In genomic region chr4:3059896-3060295, GRCh38 we compare ENCODE assay signal across 21 cellular contexts. TPM values are rescaled to one million over a fixed set of nuclear protein-coding genes. Genes with fewer than 3 reads are reported as not detected.
DNase-seq lines count a peak whose midpoint lies in the region; ATAC-seq, FAIRE-seq and TF ChIP-seq lines count a peak whose summit lies in the region.
"Had no signal": no experiment of that assay in that cellular context is flagged by ENCODE, and none has a peak within 500 bp of the region (broad histone marks: within the 10 kb centered on the region; RNA-seq: fewer than 3 reads in every experiment).

No MANE protein-coding gene starts in this region.

- H3K4me3 Mint-ChIP-seq in activated T-helper 1 cell treated with anti-CD3 and anti-CD28 coated beads, Interleukin-12 subunit alpha, Interleukin-12 subunit beta, Interleukin-2, Interleukin-4 antibody, amounts not matched to agents 30 ng/mL and 10 ng/mL and 1 ng/mL, durations not matched to agents 14 hours and 24 hours and 36 hours: no peak overlapping the region
- H3K4me3 Mint-ChIP-seq: CD8-positive, alpha-beta T cell had no signal

- H3K36me3 Mint-ChIP-seq in activated T-helper 1 cell treated with anti-CD3 and anti-CD28 coated beads, Interleukin-12 subunit alpha, Interleukin-12 subunit beta, Interleukin-2, Interleukin-4 antibody, amounts not matched to agents 30 ng/mL and 10 ng/mL and 1 ng/mL, durations not matched to agents 14 hours and 24 hours and 36 hours (ENCODE audit: low read depth): no peaks in the 10 kb centered on the region

- H3K27me3 ChIP-seq in neutrophil: no peaks in the 10 kb centered on the region
- H3K27me3 ChIP-seq: BLaER1 had no signal

- peak overlapping the region; percentile 79 for H3K27ac ChIP-seq in neutrophil
- H3K27ac ChIP-seq: 22Rv1, A549, BLaER1, GM23248 had no signal

- H3K9me3 ChIP-seq in neutrophil: no peaks in the 10 kb centered on the region
- H3K9me3 ChIP-seq: A549 had no signal

- no peak for TF ChIP-seq POLR2A in GM12891 (IDR thresholded peaks at IDR 0.05; ENCODE audit: low read depth, low read length)

- H3K27ac Mint-ChIP-seq in activated T-helper 1 cell treated with anti-CD3 and anti-CD28 coated beads, Interleukin-12 subunit alpha, Interleukin-12 subunit beta, Interleukin-2, Interleukin-4 antibody, amounts not matched to agents 30 ng/mL and 10 ng/mL and 1 ng/mL, durations not matched to agents 14 hours and 24 hours and 36 hours: no peak overlapping the region
- H3K27ac Mint-ChIP-seq: CD8-positive, alpha-beta T cell had no signal

- H3K9me3 Mint-ChIP-seq in activated T-helper 1 cell treated with anti-CD3 and anti-CD28 coated beads, Interleukin-12 subunit alpha, Interleukin-12 subunit beta, Interleukin-2, Interleukin-4 antibody, amounts not matched to agents 30 ng/mL and 10 ng/mL and 1 ng/mL, durations not matched to agents 14 hours and 24 hours and 36 hours: peaks cover 15% of the 10 kb centered on the region

- H3K4me1 ChIP-seq in neutrophil (ENCODE audit: control insufficient read depth in 1 of 2, insufficient read depth in 1 of 2, low read depth in 1 of 2, low read length in 1 of 2): peaks cover 33 to 36% of the 10 kb centered on the region in 2 experiments
- H3K4me1 ChIP-seq: A549, BLaER1, HAP-1 had no signal

- no peak for TF ChIP-seq CTCF in neutrophil (IDR thresholded peaks at IDR 0.05)

- H3K27me3 Mint-ChIP-seq in activated T-helper 1 cell treated with anti-CD3 and anti-CD28 coated beads, Interleukin-12 subunit alpha, Interleukin-12 subunit beta, Interleukin-2, Interleukin-4 antibody, amounts not matched to agents 30 ng/mL and 10 ng/mL and 1 ng/mL, durations not matched to agents 14 hours and 24 hours and 36 hours (ENCODE audit: insufficient read depth): peaks cover 19% of the 10 kb centered on the region

- ATAC-seq in activated CD4-positive, CD25-positive, alpha-beta regulatory T cell treated with anti-CD3 and anti-CD28 coated beads, Interleukin-2, amount 50 U/mL, for 24 hours: no peak
- ATAC-seq: A549; CD8-positive, alpha-beta T cell had no signal

- no peaks in the 10 kb centered on the region for H3K4me1 Mint-ChIP-seq in activated T-helper 1 cell treated with anti-CD3 and anti-CD28 coated beads, Interleukin-12 subunit alpha, Interleukin-12 subunit beta, Interleukin-2, Interleukin-4 antibody, amounts not matched to agents 30 ng/mL and 10 ng/mL and 1 ng/mL, durations not matched to agents 14 hours and 24 hours and 36 hours (ENCODE audit: low read depth)

- DNase-seq in NOMO-1 treated with DMSO at 0.1 percent for 48 hours (lab: John Stamatoyannopoulos, UW; ENCODE audit: unreplicated experiment): peak; percentile 44
- DNase-seq in NOMO-1 treated with dmso at 0.1 percent for 144 hours (lab: John Stamatoyannopoulos, UW; ENCODE audit: unreplicated experiment): no peak
- no peak for DNase-seq in GM12891 (ENCODE audit: insufficient read length, low spot score)
- DNase-seq in inferior parietal cortex (ENCODE audit: extremely low spot score): no peak
- no peak for DNase-seq in activated T-helper 1 cell treated with anti-CD3 and anti-CD28 coated beads, Interleukin-12 subunit alpha, Interleukin-12 subunit beta, Interleukin-2, Interleukin-4 antibody, amounts not matched to agents 30 ng/mL and 10 ng/mL and 1 ng/mL, durations not matched to agents 14 hours and 24 hours and 36 hours (ENCODE audit: low spot score)
- DNase-seq: AML-193; Calu3; CD8-positive, alpha-beta T cell; DND-41; EL; GM23248 had no signal

- intact Hi-C loops in activated T-helper 1 cell treated with anti-CD3 and anti-CD28 coated beads, Interleukin-12 subunit alpha, Interleukin-12 subunit beta, Interleukin-2, Interleukin-4 antibody, amounts not matched to agents 30 ng/mL and 10 ng/mL and 1 ng/mL, durations not matched to agents 14 hours and 24 hours and 36 hours (cut with micrococcal nuclease): no loop called here

- H3K36me3 ChIP-seq in neutrophil: no peaks in the 10 kb centered on the region
- H3K36me3 ChIP-seq: BLaER1, HAP-1 had no signal

- FAIRE-seq in GM12891 (lab: Jason Lieb, UNC): peak; percentile 66
- FAIRE-seq: A549, GM12878 had no signal

- no peak overlapping the region for H3K4me3 ChIP-seq in neutrophil (ENCODE audit: low read depth in 1 of 2, low read length in 1 of 2)
- H3K4me3 ChIP-seq: A549, BLaER1, GM12878, GM23248, HAP-1 had no signal

TF ChIP-seq in GM12891, 5 proteins besides CTCF, POLR2A, EP300 and RAD21:
- TF ChIP-seq POLR2AphosphoS5 (IDR thresholded peaks at IDR 0.05; ENCODE audit: low read depth, low read length) (no peak), POU2F2 (IDR thresholded peaks at IDR 0.05; ENCODE audit: low read depth, low read length) (no peak), PAX5 (IDR thresholded peaks at IDR 0.05; ENCODE audit: insufficient read depth, low read length, severe bottlenecking) (no peak), TAF1 (IDR thresholded peaks at IDR 0.05; ENCODE audit: low read depth, low read length) (no peak), SPI1 (IDR thresholded peaks at IDR 0.05; ENCODE audit: low read depth, low read length) (no peak)

RNA-seq across cellular contexts. Expression of gene HTT-AS, which starts 14.4 kb away (rescaled TPM):
- polyA plus RNA-seq in GM12891 (2012; ENCODE audit: low read depth, missing spikeins): not detected
- total RNA-seq in activated T-helper 1 cell treated with anti-CD3 and anti-CD28 coated beads, Interleukin-12 subunit alpha, Interleukin-12 subunit beta, Interleukin-2, Interleukin-4 antibody, amounts not matched to agents 30 ng/mL and 10 ng/mL and 1 ng/mL, durations not matched to agents 14 hours and 24 hours and 36 hours: not detected in 2 replicates
- total RNA-seq: Calu3; CD8-positive, alpha-beta T cell; G401; GM12878; GM23248; H4; HT-29 had no signal
- polyA plus RNA-seq: A549, GM12878, GM23248 had no signal

RNA-seq across cellular contexts. Expression of gene HTT, which starts 14.6 kb away (rescaled TPM):
- 42.3 TPM for polyA plus RNA-seq in GM12891 (2012; ENCODE audit: low read depth, missing spikeins)
- 65.9 and 66.9 TPM in 2 replicates for total RNA-seq in activated T-helper 1 cell treated with anti-CD3 and anti-CD28 coated beads, Interleukin-12 subunit alpha, Interleukin-12 subunit beta, Interleukin-2, Interleukin-4 antibody, amounts not matched to agents 30 ng/mL and 10 ng/mL and 1 ng/mL, durations not matched to agents 14 hours and 24 hours and 36 hours
